ENCODE assay signal across 15 cellular contexts in genomic region chr3:109137766-109138165, GRCh38. TPM values are rescaled to one million over a fixed set of nuclear protein-coding genes. Genes with fewer than 3 reads are reported as not detected.
A peak's percentile ranks its signal among the peaks of the same experiment; 100 is the strongest.
DNase-seq lines count a peak whose midpoint lies in the region; ATAC-seq and TF ChIP-seq lines count a peak whose summit lies in the region.
"Had no signal": no experiment of that assay in that cellular context is flagged by ENCODE, and none has a peak within 500 bp of the region (broad histone marks: within the 10 kb centered on the region; RNA-seq: fewer than 3 reads in every experiment).

No MANE protein-coding gene starts in this region.

- no peaks in the 10 kb centered on the region for H3K9me3 ChIP-seq in hepatocyte (ENCODE audit: low read depth)
- H3K9me3 ChIP-seq in PC-9 (ENCODE audit: insufficient read depth, low read depth) = no peaks in the 10 kb centered on the region

- no peak overlapping the region for H3K27ac Mint-ChIP-seq in GM23338
- H3K27ac Mint-ChIP-seq in nephron = peak overlapping the region; percentile 54 to 76 (median 72)
- H3K27ac Mint-ChIP-seq in stimulated activated memory B cell treated with anti-CD40 and anti-IgM and Interleukin-4, amounts not matched to agents 10 μg/mL and 1 μg/mL and 100 μg/mL, for 72 hours = no peak overlapping the region
- H3K27ac Mint-ChIP-seq: CD4-positive, CD25-positive, alpha-beta regulatory T cell had no signal

- DNase-seq in GM23338 (ENCODE audit: low spot score) (peak; percentile 23), NCI-H2081 treated with DMSO at 0.1 percent for 48 hours (lab: John Stamatoyannopoulos, UW) (peak; percentile 36), hepatocyte (ENCODE audit: low spot score) (no peak), SW480 (ENCODE audit: low spot score) (no peak), PC-9 (no peak)
- DNase-seq: ACHN; CD4-positive, CD25-positive, alpha-beta regulatory T cell; NCI-H1105 treated with DMSO at 0.1 percent for 48 hours; NCI-H187; NCI-H510A; OCI-M1 had no signal

- no peak overlapping the region for H3K4me3 ChIP-seq in GM23338
- H3K4me3 ChIP-seq in hepatocyte = peak overlapping the region; percentile 12
- H3K4me3 ChIP-seq in PC-9 = no peak overlapping the region

- peak; percentile 45 for ATAC-seq in GM23338
- ATAC-seq in stimulated activated memory B cell treated with anti-CD40 and anti-IgM and Interleukin-4, amounts not matched to agents 10 μg/mL and 1 μg/mL and 100 μg/mL, for 72 hours = no peak

- no peak for TF ChIP-seq CTCF in GM23338 (conservative IDR thresholded peaks at IDR 0.05; ENCODE audit: low read depth in 2 of 2)
- TF ChIP-seq CTCF in hepatocyte (IDR thresholded peaks at IDR 0.05; ENCODE audit: poor library complexity) = peak; percentile 9
- TF ChIP-seq CTCF in nephron (IDR thresholded peaks at IDR 0.05; ENCODE audit: unreplicated experiment in 3 of 3) = no peak
- TF ChIP-seq CTCF in PC-9 (conservative IDR thresholded peaks at IDR 0.05) = no peak

- H3K4me1 ChIP-seq in GM23338 (ENCODE audit: insufficient read depth) = 0 out of 2 replicates have a peak, but pooled peaks cover 2% of the 10 kb centered on the region
- peaks cover 3% of the 10 kb centered on the region for H3K4me1 ChIP-seq in hepatocyte (ENCODE audit: insufficient read depth)
- no peaks in the 10 kb centered on the region for H3K4me1 ChIP-seq in PC-9 (replicated peaks; ENCODE audit: insufficient read depth)

- H3K27me3 Mint-ChIP-seq in GM23338 (ENCODE audit: insufficient read depth, low read depth, poor library complexity) (no peaks in the 10 kb centered on the region), nephron (ENCODE audit: low read depth) (no peaks in the 10 kb centered on the region)
- no peaks in the 10 kb centered on the region for H3K27me3 Mint-ChIP-seq in stimulated activated memory B cell treated with anti-CD40 and anti-IgM and Interleukin-4, amounts not matched to agents 10 μg/mL and 1 μg/mL and 100 μg/mL, for 72 hours
- H3K27me3 Mint-ChIP-seq: CD4-positive, CD25-positive, alpha-beta regulatory T cell had no signal

- H3K4me2 ChIP-seq in GM23338 = no peak overlapping the region
- H3K4me2 ChIP-seq in hepatocyte = peak overlapping the region; percentile 65
- no peak overlapping the region for H3K4me2 ChIP-seq in PC-9

- no TSS peak for BruUV-seq in PC-9 (replicated peaks; lab: Mats Ljungman, UMichigan)

- intact Hi-C loops in PC-9 (cut with micrococcal nuclease; ENCODE audit: unreplicated experiment) = no loop called here

- H3K4me1 Mint-ChIP-seq in GM23338 = no peaks in the 10 kb centered on the region; the same call in 2 of the 3 replicates
- no peaks in the 10 kb centered on the region for H3K4me1 Mint-ChIP-seq in nephron
- H3K4me1 Mint-ChIP-seq in stimulated activated memory B cell treated with anti-CD40 and anti-IgM and Interleukin-4, amounts not matched to agents 10 μg/mL and 1 μg/mL and 100 μg/mL, for 72 hours = no peaks in the 10 kb centered on the region
- H3K4me1 Mint-ChIP-seq: CD4-positive, CD25-positive, alpha-beta regulatory T cell had no signal

- H3K79me2 ChIP-seq in GM23338 (replicated peaks; ENCODE audit: insufficient read depth) = no peaks in the 10 kb centered on the region
- no peaks in the 10 kb centered on the region for H3K79me2 ChIP-seq in hepatocyte
- no peaks in the 10 kb centered on the region for H3K79me2 ChIP-seq in PC-9 (ENCODE audit: low read depth)

- H3K27me3 ChIP-seq in GM23338 (ENCODE audit: insufficient read depth) = no peaks in the 10 kb centered on the region
- H3K27me3 ChIP-seq in hepatocyte = no peaks in the 10 kb centered on the region
- no peaks in the 10 kb centered on the region for H3K27me3 ChIP-seq in PC-9 (ENCODE audit: insufficient read depth, low read depth)

- H3K4me3 Mint-ChIP-seq in GM23338 (no peak overlapping the region), nephron (peak overlapping the region in 1 of 3 experiments; percentile 59)
- H3K4me3 Mint-ChIP-seq in stimulated activated memory B cell treated with anti-CD40 and anti-IgM and Interleukin-4, amounts not matched to agents 10 μg/mL and 1 μg/mL and 100 μg/mL, for 72 hours = no peak overlapping the region
- H3K4me3 Mint-ChIP-seq: CD4-positive, CD25-positive, alpha-beta regulatory T cell had no signal

- H3K27ac ChIP-seq in GM23338 (ENCODE audit: low read depth) = no peak overlapping the region
- H3K27ac ChIP-seq in hepatocyte = no peak overlapping the region
- no peak overlapping the region for H3K27ac ChIP-seq in PC-9

- no peaks in the 10 kb centered on the region for H4K20me1 ChIP-seq in GM23338 (replicated peaks; ENCODE audit: insufficient read depth)
- no peaks in the 10 kb centered on the region for H4K20me1 ChIP-seq in hepatocyte (ENCODE audit: insufficient read depth, poor library complexity, severe bottlenecking)
- H4K20me1 ChIP-seq in PC-9 (ENCODE audit: insufficient read depth) = no peaks in the 10 kb centered on the region

- H3K36me3 Mint-ChIP-seq in GM23338 (ENCODE audit: low read depth) (no peaks in the 10 kb centered on the region), nephron (ENCODE audit: low read depth) (no peaks in the 10 kb centered on the region)
- no peaks in the 10 kb centered on the region for H3K36me3 Mint-ChIP-seq in stimulated activated memory B cell treated with anti-CD40 and anti-IgM and Interleukin-4, amounts not matched to agents 10 μg/mL and 1 μg/mL and 100 μg/mL, for 72 hours
- H3K36me3 Mint-ChIP-seq: CD4-positive, CD25-positive, alpha-beta regulatory T cell had no signal

- H2AFZ ChIP-seq in GM23338 (no peak overlapping the region), hepatocyte (no peak overlapping the region), PC-9 (no peak overlapping the region)

- no peaks in the 10 kb centered on the region for H3K36me3 ChIP-seq in GM23338 (ENCODE audit: insufficient read depth)
- no peaks in the 10 kb centered on the region for H3K36me3 ChIP-seq in hepatocyte (replicated peaks; ENCODE audit: insufficient read depth, low read depth)
- no peaks in the 10 kb centered on the region for H3K36me3 ChIP-seq in PC-9 (ENCODE audit: low read depth)

- H3F3A ChIP-seq in GM23338 (replicated peaks; ENCODE audit: low read depth) = no peaks in the 10 kb centered on the region
- no peaks in the 10 kb centered on the region for H3F3A ChIP-seq in PC-9 (ENCODE audit: insufficient read depth, low read depth)

- H3K9me2 ChIP-seq in GM23338 (ENCODE audit: insufficient read depth) (no peaks in the 10 kb centered on the region), hepatocyte (replicated peaks; ENCODE audit: insufficient read depth) (no peaks in the 10 kb centered on the region), PC-9 (ENCODE audit: insufficient read depth) (no peaks in the 10 kb centered on the region)

- POLR2A ChIA-PET in PC-9 (lab: Charles Lee; ENCODE audit: unreplicated experiment) = no interaction called here

- WGBS in hepatocyte (ENCODE audit: low lambda C conversion rate, missing lambda C conversion rate) = 30% methylated on average over 2 of the region's 2 CpGs

- H3K9me3 Mint-ChIP-seq in GM23338 (no peaks in the 10 kb centered on the region), nephron (no peaks in the 10 kb centered on the region)
- H3K9me3 Mint-ChIP-seq in stimulated activated memory B cell treated with anti-CD40 and anti-IgM and Interleukin-4, amounts not matched to agents 10 μg/mL and 1 μg/mL and 100 μg/mL, for 72 hours = peaks cover 3% of the 10 kb centered on the region

- CTCF ChIA-PET in PC-9 (lab: Charles Lee) = interaction anchor here (1.0 kb wide), 1 partner anchor 86 kb away, joined by 3 read pairs; no protein-coding TSS in a partner anchor

TF ChIP-seq in GM23338, 12 proteins besides CTCF, POLR2A, EP300 and RAD21 (continues in another document):
- TF ChIP-seq ZNF331 (CRISPR knock-in tag; IDR thresholded peaks at IDR 0.05; ENCODE audit: low read depth) = no peak
- no peak for TF ChIP-seq REST (IDR thresholded peaks at IDR 0.05; ENCODE audit: unreplicated experiment)
- no peak for TF ChIP-seq EZH2phosphoT487 (IDR thresholded peaks at IDR 0.05; ENCODE audit: unreplicated experiment)

RNA-seq across cellular contexts. Expression of gene C3orf85, which starts 1.2 kb away (rescaled TPM):
- total RNA-seq in GM23338 (2014; rRNA removed; shearing (Covaris generic)) = not detected in 2 replicates
- polyA plus RNA-seq in GM23338 (2016; fragmentation: Nextera tagmentation; extraction: Ambion mirVana) (not detected in 2 replicates), hepatocyte (40.5 and 52.2 TPM in 2 replicates)
- total RNA-seq in hepatocyte (19.3 and 33.4 TPM in 2 replicates), PC-9 (2021) (not detected in 2 replicates)
- total RNA-seq: CD4-positive, CD25-positive, alpha-beta regulatory T cell; Daoy; H4 had no signal
- polyA plus RNA-seq: CD4-positive, CD25-positive, alpha-beta regulatory T cell had no signal

RNA-seq across cellular contexts. Expression of gene MORC1, which starts 19.8 kb away (rescaled TPM):
- not detected in 2 replicates for total RNA-seq in GM23338 (2014; rRNA removed; shearing (Covaris generic))
- polyA plus RNA-seq in GM23338 (2016; fragmentation: Nextera tagmentation; extraction: Ambion mirVana) (not detected in 2 replicates), hepatocyte (2.8 and 5.7 TPM in 2 replicates)
- total RNA-seq in hepatocyte (5.6 and 6.7 TPM in 2 replicates), PC-9 (2021) (not detected in 2 replicates)
- total RNA-seq: Daoy had no signal
- polyA plus RNA-seq: CD4-positive, CD25-positive, alpha-beta regulatory T cell had no signal

Comparison
In these comparisons a context has a peak if more than half of its experiments do, and no peak if none do; other contexts are left out.
1. DNase-seq: peak in GM23338 (single experiment) and NCI-H2081 treated with DMSO at 0.1 percent for 48 hours (single experiment); none in hepatocyte (single experiment), SW480 (single experiment) and PC-9 (0 of 2).
2. H3K27ac Mint-ChIP-seq: peak in nephron (3 of 3); none in GM23338 (single experiment) and stimulated activated memory B cell treated with anti-CD40 and anti-IgM and Interleukin-4, amounts not matched to agents 10 μg/mL and 1 μg/mL and 100 μg/mL, for 72 hours (single experiment).
3. RNA of gene C3orf85, which starts 1.2 kb away (total RNA-seq): 19.3 to 33.4 TPM in hepatocyte; not detected in GM23338 and not detected in PC-9; every median in the first group is over 10 times any median in the second.